ENCODE assay signal across 8 cellular contexts in the genomic region with DNA sequence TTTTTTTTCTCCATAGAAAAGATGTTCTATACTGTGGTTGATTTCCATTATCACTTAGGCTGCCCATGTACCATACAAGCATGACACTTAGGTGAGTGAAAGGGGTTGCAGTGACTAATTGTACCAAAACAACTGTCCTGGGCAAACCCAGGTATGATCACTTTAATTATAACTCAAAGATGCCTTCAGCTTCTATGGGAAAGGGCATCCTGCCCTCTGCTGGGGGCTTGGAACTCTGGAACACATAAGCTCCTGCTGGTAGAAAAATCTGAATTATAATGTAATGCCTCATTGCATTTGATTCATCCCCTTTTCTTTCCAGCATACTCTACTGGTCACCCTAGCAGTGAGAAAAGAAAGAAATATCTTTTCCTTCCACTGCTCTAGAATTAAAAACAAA.
DNase-seq lines count a peak whose midpoint lies in the region; ATAC-seq, FAIRE-seq and TF ChIP-seq lines count a peak whose summit lies in the region.

No MANE protein-coding gene starts in this region.

- H3K36me3 ChIP-seq in Panc1 (ENCODE audit: control insufficient read depth, insufficient read depth, low read length) (no peaks in the 10 kb centered on the region), esophagus muscularis mucosa (no peaks in the 10 kb centered on the region), gastrocnemius medialis (no peaks in the 10 kb centered on the region)

- ATAC-seq in Panc1 (peak; percentile 63; the same call in 1 of the 2 replicates), gastrocnemius medialis (no peak), HG03442 (IDR thresholded peaks at IDR 0.05; ENCODE audit: unreplicated experiment) (no peak), HG03139 (IDR thresholded peaks at IDR 0.05; ENCODE audit: unreplicated experiment) (no peak)

- in situ Hi-C loops in Panc1 (cut with HindIII; ENCODE audit: low pct_unique_long_range_greater_than_20kb, low sequenced_read_pairs) = no loop called here
- in situ Hi-C loops in gastrocnemius medialis (cut with MboI; ENCODE audit: low sequenced_read_pairs in 4 of 4) = no loop called here

- H3K4me3 ChIP-seq in AG04450 (ENCODE audit: low read depth, low read length) (no peak overlapping the region), Panc1 (ENCODE audit: low read depth in 2 of 2, low read length in 2 of 2) (no peak overlapping the region), esophagus muscularis mucosa (no peak overlapping the region), gastrocnemius medialis (no peak overlapping the region)

- TF ChIP-seq CTCF in AG04450 (IDR thresholded peaks at IDR 0.05; ENCODE audit: low read depth, low read length) (peak; percentile 72), Panc1 (IDR thresholded peaks at IDR 0.05) (peak; percentile 73), esophagus muscularis mucosa (IDR thresholded peaks at IDR 0.05) (peak; percentile 36 to 48 (median 42)), gastrocnemius medialis (IDR thresholded peaks at IDR 0.05 in 4 of 5, conservative IDR thresholded peaks at IDR 0.05 in 1 of 5) (peak in 3 of 5 experiments; percentile 20 to 37 (median 32))

- H3K27me3 ChIP-seq in AG04450 (ENCODE audit: control insufficient read depth, insufficient read depth, low read length) = no peaks in the 10 kb centered on the region
- H3K27me3 ChIP-seq in Panc1 (ENCODE audit: control insufficient read depth, insufficient read depth, low read length) = no peaks in the 10 kb centered on the region
- H3K27me3 ChIP-seq in esophagus muscularis mucosa = no peaks in the 10 kb centered on the region
- H3K27me3 ChIP-seq in gastrocnemius medialis = no peaks in the 10 kb centered on the region

- no peak overlapping the region for H3K27ac ChIP-seq in AG04450 (ENCODE audit: low read depth, low read length)
- no peak overlapping the region for H3K27ac ChIP-seq in Panc1 (ENCODE audit: low read length)
- no peak overlapping the region for H3K27ac ChIP-seq in esophagus muscularis mucosa (replicated peaks in 1 of 4)
- H3K27ac ChIP-seq in gastrocnemius medialis = no peak overlapping the region

- FAIRE-seq in GM12892 (lab: Jason Lieb, UNC) = peak; percentile 46

- no TSS peak for BruUV-seq in Panc1 (replicated peaks; lab: Mats Ljungman, UMichigan)

- POLR2A ChIA-PET in AG04450 (lab: Yijun Ruan, JAX) (no interaction called here), Panc1 (lab: Charles Lee) (no interaction called here)

- DNase-seq in AG04450 (ENCODE audit: low read depth, low spot score) (peak; percentile 3), GM12892 (ENCODE audit: insufficient read length) (no peak), Panc1 (ENCODE audit: low read depth, low spot score) (no peak), esophagus muscularis mucosa (ENCODE audit: extremely low spot score) (no peak), gastrocnemius medialis (no peak), NCI-H510A treated with DMSO at 0.1 percent for 48 hours (lab: John Stamatoyannopoulos, UW) (no peak)

- H3K9me3 ChIP-seq in AG04450 (ENCODE audit: control insufficient read depth, insufficient read depth, low read length) = no peaks in the 10 kb centered on the region
- no peaks in the 10 kb centered on the region for H3K9me3 ChIP-seq in Panc1 (ENCODE audit: control insufficient read depth, insufficient read depth, low read depth, low read length)
- no peaks in the 10 kb centered on the region for H3K9me3 ChIP-seq in esophagus muscularis mucosa
- no peaks in the 10 kb centered on the region for H3K9me3 ChIP-seq in gastrocnemius medialis

- CTCF ChIA-PET in AG04450 (lab: Charles Lee) (interaction anchor here (0.6 to 1.6 kb wide), 19 partner anchors 9 to 326 kb away, joined by 3 to 20 read pairs (median 3); a partner anchor contains a TSS), Panc1 (lab: Charles Lee) (interaction anchor here (0.6 to 1.5 kb wide), 2 partner anchors 173 to 1413 kb away, joined by 4 to 5 read pairs; no protein-coding TSS in a partner anchor)

- TF ChIP-seq EP300 in esophagus muscularis mucosa (IDR thresholded peaks at IDR 0.05) = no peak

- H3K4me1 ChIP-seq in Panc1 (ENCODE audit: control insufficient read depth, insufficient read depth, low read length) = no peaks in the 10 kb centered on the region; the same call in 1 of the 2 replicates
- peaks cover 5 to 19% (median 16%) of the 10 kb centered on the region in 4 donors for H3K4me1 ChIP-seq in esophagus muscularis mucosa
- no peaks in the 10 kb centered on the region for H3K4me1 ChIP-seq in gastrocnemius medialis

- intact Hi-C loops in Panc1 (cut with micrococcal nuclease; ENCODE audit: unreplicated experiment) = loop anchor here (5.0 kb wide), 1 partner anchor 174 kb away; no protein-coding TSS in a partner anchor
- intact Hi-C loops in esophagus muscularis mucosa (cut with DNase I) = loop anchor here (10.0 kb wide), 1 partner anchor 176 kb away; no protein-coding TSS in a partner anchor
- intact Hi-C loops in gastrocnemius medialis (cut with DNase I; ENCODE audit: low total_unique reads) = loop anchor here (2.0 kb wide), 1 partner anchor 172 kb away; no protein-coding TSS in a partner anchor

- TF ChIP-seq POLR2A in GM12892 (IDR thresholded peaks at IDR 0.05; ENCODE audit: low read depth, low read length) (no peak), esophagus muscularis mucosa (IDR thresholded peaks at IDR 0.05; ENCODE audit: low read depth) (no peak), gastrocnemius medialis (IDR thresholded peaks at IDR 0.05) (no peak)
